In the genomic region with DNA sequence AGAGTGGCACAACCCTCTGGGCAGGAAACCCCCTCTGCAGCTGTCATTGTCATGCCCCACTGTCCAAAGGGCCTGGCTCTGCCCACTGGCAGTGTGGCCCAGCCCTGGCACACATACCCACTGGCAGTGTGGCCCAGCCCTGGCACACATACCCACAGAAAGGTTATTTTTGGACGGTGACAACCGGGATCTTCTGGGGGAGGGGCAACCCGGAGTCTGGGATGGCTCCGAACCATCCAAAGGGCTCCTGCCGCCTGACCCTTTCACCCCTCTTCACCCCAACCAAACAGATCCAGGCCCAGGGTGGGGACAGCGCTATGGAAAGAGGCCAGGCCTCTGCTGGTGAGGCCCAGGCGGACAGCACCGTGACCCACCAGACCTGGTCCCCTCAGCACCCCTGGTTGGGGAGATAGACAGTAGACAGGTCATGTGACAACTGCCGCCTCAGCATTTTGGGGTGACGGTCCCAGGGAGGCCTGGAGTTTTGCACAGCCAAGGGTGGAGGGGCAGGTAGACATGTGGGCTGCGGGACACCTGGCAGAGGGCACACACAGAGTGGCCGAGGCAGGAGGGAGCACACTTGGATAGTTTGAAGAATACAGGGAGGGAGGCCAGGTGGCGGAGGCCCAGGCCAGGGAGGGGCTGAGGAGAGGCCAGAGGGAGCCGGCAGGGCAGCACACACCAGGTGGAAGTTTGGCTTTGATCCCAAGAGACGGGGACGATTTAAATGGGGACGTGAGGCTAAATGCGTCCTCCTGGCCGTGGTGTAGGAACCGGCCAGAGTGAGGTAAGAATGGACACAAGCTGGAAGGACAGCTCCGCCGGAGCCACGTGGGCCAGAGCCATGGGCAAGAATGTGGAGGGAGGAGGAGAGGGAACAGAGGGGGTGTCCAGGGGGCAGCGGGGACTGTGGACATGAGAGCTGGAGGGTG, we compare ENCODE assay signal across 1 cellular context.
TF ChIP-seq lines count a peak whose summit lies in the region.

No MANE protein-coding gene starts in this region.

TF ChIP-seq in K562, 482 proteins besides CTCF, POLR2A, EP300 and RAD21 (continued from another document):
- TF ChIP-seq, protein P1, sequence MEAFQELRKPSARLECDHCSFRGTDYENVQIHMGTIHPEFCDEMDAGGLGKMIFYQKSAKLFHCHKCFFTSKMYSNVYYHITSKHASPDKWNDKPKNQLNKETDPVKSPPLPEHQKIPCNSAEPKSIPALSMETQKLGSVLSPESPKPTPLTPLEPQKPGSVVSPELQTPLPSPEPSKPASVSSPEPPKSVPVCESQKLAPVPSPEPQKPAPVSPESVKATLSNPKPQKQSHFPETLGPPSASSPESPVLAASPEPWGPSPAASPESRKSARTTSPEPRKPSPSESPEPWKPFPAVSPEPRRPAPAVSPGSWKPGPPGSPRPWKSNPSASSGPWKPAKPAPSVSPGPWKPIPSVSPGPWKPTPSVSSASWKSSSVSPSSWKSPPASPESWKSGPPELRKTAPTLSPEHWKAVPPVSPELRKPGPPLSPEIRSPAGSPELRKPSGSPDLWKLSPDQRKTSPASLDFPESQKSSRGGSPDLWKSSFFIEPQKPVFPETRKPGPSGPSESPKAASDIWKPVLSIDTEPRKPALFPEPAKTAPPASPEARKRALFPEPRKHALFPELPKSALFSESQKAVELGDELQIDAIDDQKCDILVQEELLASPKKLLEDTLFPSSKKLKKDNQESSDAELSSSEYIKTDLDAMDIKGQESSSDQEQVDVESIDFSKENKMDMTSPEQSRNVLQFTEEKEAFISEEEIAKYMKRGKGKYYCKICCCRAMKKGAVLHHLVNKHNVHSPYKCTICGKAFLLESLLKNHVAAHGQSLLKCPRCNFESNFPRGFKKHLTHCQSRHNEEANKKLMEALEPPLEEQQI (IDR thresholded peaks at IDR 0.05) = no peak
- TF ChIP-seq RBFOX2 (IDR thresholded peaks at IDR 0.05; ENCODE audit: low read depth, low read length) (peak; percentile 25; the same call in 1 of the 2 replicates), ZNF408 (CRISPR knock-in tag; IDR thresholded peaks at IDR 0.05; ENCODE audit: low read depth) (no peak), ZNF197 (CRISPR knock-in tag; IDR thresholded peaks at IDR 0.05; ENCODE audit: low read depth) (no peak), ETS1 (conservative IDR thresholded peaks at IDR 0.05; ENCODE audit: control insufficient read depth, low read depth, low read length) (no peak), HSF4 (CRISPR knock-in tag; IDR thresholded peaks at IDR 0.05; ENCODE audit: borderline replicate concordance) (no peak), TAF1 (IDR thresholded peaks at IDR 0.05; ENCODE audit: control insufficient read depth, extremely low read depth, insufficient read depth, low read length, severe bottlenecking) (no peak), MAFK (IDR thresholded peaks at IDR 0.05; ENCODE audit: low read length) (peak; percentile 50), FOXM1 (IDR thresholded peaks at IDR 0.05; ENCODE audit: low read depth) (no peak), FOXM1 (CRISPR knock-in tag; IDR thresholded peaks at IDR 0.05; ENCODE audit: low read depth) (no peak), HBP1 (CRISPR knock-in tag; IDR thresholded peaks at IDR 0.05) (no peak), TCF3 (CRISPR knock-in tag; IDR thresholded peaks at IDR 0.05) (no peak), RFX1 (IDR thresholded peaks at IDR 0.05) (no peak), FOXA3 (CRISPR knock-in tag; conservative IDR thresholded peaks at IDR 0.05 in 1 of 2, IDR thresholded peaks at IDR 0.05 in 1 of 2) (no peak), MAFF (IDR thresholded peaks at IDR 0.05; ENCODE audit: low read length) (0 out of 2 replicates have a peak, but pooled peaks have one; percentile 18), ETV6 (IDR thresholded peaks at IDR 0.05; ENCODE audit: borderline replicate concordance in 1 of 2, low read depth in 2 of 2, low read length in 1 of 2) (no peak), ETV6 (CRISPR knock-in tag; IDR thresholded peaks at IDR 0.05; ENCODE audit: borderline replicate concordance) (no peak), POLR2G (IDR thresholded peaks at IDR 0.05; ENCODE audit: low read depth, low read length) (no peak), ZZZ3 (IDR thresholded peaks at IDR 0.05) (no peak), MAFG (tag; conservative IDR thresholded peaks at IDR 0.05) (peak; percentile 64), PHB (CRISPR knock-in tag; IDR thresholded peaks at IDR 0.05) (no peak), RHOXF2B (CRISPR knock-in tag; conservative IDR thresholded peaks at IDR 0.05) (no peak), SMARCA4 (IDR thresholded peaks at IDR 0.05) (no peak)
- TF ChIP-seq, protein P2, sequence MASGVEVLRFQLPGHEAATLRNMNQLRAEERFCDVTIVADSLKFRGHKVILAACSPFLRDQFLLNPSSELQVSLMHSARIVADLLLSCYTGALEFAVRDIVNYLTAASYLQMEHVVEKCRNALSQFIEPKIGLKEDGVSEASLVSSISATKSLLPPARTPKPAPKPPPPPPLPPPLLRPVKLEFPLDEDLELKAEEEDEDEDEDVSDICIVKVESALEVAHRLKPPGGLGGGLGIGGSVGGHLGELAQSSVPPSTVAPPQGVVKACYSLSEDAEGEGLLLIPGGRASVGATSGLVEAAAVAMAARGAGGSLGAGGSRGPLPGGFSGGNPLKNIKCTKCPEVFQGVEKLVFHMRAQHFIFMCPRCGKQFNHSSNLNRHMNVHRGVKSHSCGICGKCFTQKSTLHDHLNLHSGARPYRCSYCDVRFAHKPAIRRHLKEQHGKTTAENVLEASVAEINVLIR (CRISPR knock-in tag; IDR thresholded peaks at IDR 0.05) = no peak
- TF ChIP-seq, protein P3, sequence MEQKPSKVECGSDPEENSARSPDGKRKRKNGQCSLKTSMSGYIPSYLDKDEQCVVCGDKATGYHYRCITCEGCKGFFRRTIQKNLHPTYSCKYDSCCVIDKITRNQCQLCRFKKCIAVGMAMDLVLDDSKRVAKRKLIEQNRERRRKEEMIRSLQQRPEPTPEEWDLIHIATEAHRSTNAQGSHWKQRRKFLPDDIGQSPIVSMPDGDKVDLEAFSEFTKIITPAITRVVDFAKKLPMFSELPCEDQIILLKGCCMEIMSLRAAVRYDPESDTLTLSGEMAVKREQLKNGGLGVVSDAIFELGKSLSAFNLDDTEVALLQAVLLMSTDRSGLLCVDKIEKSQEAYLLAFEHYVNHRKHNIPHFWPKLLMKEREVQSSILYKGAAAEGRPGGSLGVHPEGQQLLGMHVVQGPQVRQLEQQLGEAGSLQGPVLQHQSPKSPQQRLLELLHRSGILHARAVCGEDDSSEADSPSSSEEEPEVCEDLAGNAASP (IDR thresholded peaks at IDR 0.05) = no peak
